Comparison of ENCODE assay signal across 14 cellular contexts in the genomic region with DNA sequence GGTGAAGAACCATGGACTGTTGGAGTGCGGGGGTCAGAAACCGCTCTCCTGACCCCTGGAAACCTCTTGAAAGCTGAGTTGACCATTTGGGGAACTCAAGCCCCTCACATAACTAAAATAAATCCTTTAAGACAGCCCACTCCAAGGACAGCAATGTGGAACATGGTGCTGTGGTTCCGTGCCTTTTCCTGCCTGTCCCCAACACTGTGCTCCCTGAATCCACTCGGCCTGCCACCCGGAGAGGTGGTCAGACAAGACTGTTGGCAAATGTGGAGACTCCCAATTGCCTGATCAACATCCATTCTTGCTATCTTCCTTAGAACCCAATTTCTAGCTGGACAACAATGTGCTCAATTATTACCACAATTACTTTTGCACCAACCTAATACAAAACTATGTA.
DNase-seq lines count a peak whose midpoint lies in the region; ATAC-seq and TF ChIP-seq lines count a peak whose summit lies in the region.
"Had no signal": no experiment of that assay in that cellular context is flagged by ENCODE, and none has a peak within 500 bp of the region (broad histone marks: within the 10 kb centered on the region; RNA-seq: fewer than 3 reads in every experiment).

No MANE protein-coding gene starts in this region.

- H3K4me2 ChIP-seq in osteoblast (ENCODE audit: insufficient read depth, low read length), result no peak overlapping the region

- H3K27ac Mint-ChIP-seq in CD14-positive monocyte (no peak overlapping the region), type B pancreatic cell (no peak overlapping the region)
- H3K27ac Mint-ChIP-seq: CD4-positive, alpha-beta memory T cell; HFFc6 had no signal

- H3K79me2 ChIP-seq in osteoblast (ENCODE audit: insufficient read depth, low read length), result no peaks in the 10 kb centered on the region

- H2AFZ ChIP-seq in osteoblast (ENCODE audit: low read length), result no peak overlapping the region

- H3K36me3 Mint-ChIP-seq in CD14-positive monocyte (no peaks in the 10 kb centered on the region), type B pancreatic cell (no peaks in the 10 kb centered on the region)
- H3K36me3 Mint-ChIP-seq: CD4-positive, alpha-beta memory T cell had no signal

- no peaks in the 10 kb centered on the region for H3K4me1 Mint-ChIP-seq in CD14-positive monocyte
- no peaks in the 10 kb centered on the region for H3K4me1 Mint-ChIP-seq in type B pancreatic cell (ENCODE audit: unreplicated experiment)

- H3K4me3 Mint-ChIP-seq in CD14-positive monocyte (no peak overlapping the region), type B pancreatic cell (no peak overlapping the region)
- H3K4me3 Mint-ChIP-seq: CD4-positive, alpha-beta memory T cell; HFFc6 had no signal

- DNase-seq in CD14-positive monocyte (ENCODE audit: low spot score) (peak; percentile 22), left lung (peak; percentile 4 to 10), osteoblast (ENCODE audit: insufficient read length, low spot score, missing footprints) (peak; percentile 37), type B pancreatic cell (ENCODE audit: extremely low spot score, unreplicated experiment) (no peak), cerebellum (ENCODE audit: low spot score) (no peak)
- no peak for DNase-seq in stimulated activated naive CD8-positive, alpha-beta T cell treated with anti-CD3 and anti-CD28 coated beads, Interleukin-15, Interleukin-2, amounts not matched to agents 100 U/mL and 50 U/mL, for 24 hours
- DNase-seq: Calu3; CD4-positive, alpha-beta memory T cell; COR-L47; DMS153; DND-41; GOT3; HFFc6 had no signal

- H3K9me3 Mint-ChIP-seq in CD14-positive monocyte, result peaks cover 0 to 10% (median 2%) of the 10 kb centered on the region in 7 donors
- H3K9me3 Mint-ChIP-seq in type B pancreatic cell, result no peaks in the 10 kb centered on the region
- H3K9me3 Mint-ChIP-seq: CD4-positive, alpha-beta memory T cell had no signal

- H3K27ac ChIP-seq in left lung (no peak overlapping the region), osteoblast (ENCODE audit: low read depth, low read length) (no peak overlapping the region)

- intact Hi-C loops in CD14-positive monocyte (cut with micrococcal nuclease) (no loop called here), left lung (cut with DNase I) (no loop called here)

- H3K9me3 ChIP-seq in left lung (no peaks in the 10 kb centered on the region), osteoblast (ENCODE audit: low read depth, low read length) (no peaks in the 10 kb centered on the region)
- H3K9me3 ChIP-seq: HAP-1 had no signal

- H3K36me3 ChIP-seq in left lung (no peaks in the 10 kb centered on the region), osteoblast (ENCODE audit: insufficient read depth, low read length) (no peaks in the 10 kb centered on the region)
- H3K36me3 ChIP-seq: HAP-1 had no signal

- ATAC-seq in left lung, result no peak
- no peak for ATAC-seq in stimulated activated naive CD8-positive, alpha-beta T cell treated with anti-CD3 and anti-CD28 coated beads, Interleukin-15, Interleukin-2, amounts not matched to agents 100 U/mL and 50 U/mL, for 24 hours

- TF ChIP-seq CTCF in CD14-positive monocyte (IDR thresholded peaks at IDR 0.05) (no peak), left lung (IDR thresholded peaks at IDR 0.05) (no peak), osteoblast (IDR thresholded peaks at IDR 0.05; ENCODE audit: extremely low read depth, low read depth, low read length) (no peak), type B pancreatic cell (conservative IDR thresholded peaks at IDR 0.05) (no peak)

- H3K27me3 ChIP-seq in left lung, result peaks cover 0 to 40% of the 10 kb centered on the region in 2 donors
- H3K27me3 ChIP-seq in osteoblast (ENCODE audit: insufficient read depth, low read length), result no peaks in the 10 kb centered on the region

- no peaks in the 10 kb centered on the region for H4K20me1 ChIP-seq in osteoblast (ENCODE audit: insufficient read depth, low read length)

- H3K4me1 ChIP-seq in left lung, result no peaks in the 10 kb centered on the region
- no peaks in the 10 kb centered on the region for H3K4me1 ChIP-seq in osteoblast (ENCODE audit: insufficient read depth, low read length)
- H3K4me1 ChIP-seq: HAP-1 had no signal

- H3K4me3 ChIP-seq in left lung (no peak overlapping the region), osteoblast (ENCODE audit: insufficient read depth, low read length) (no peak overlapping the region)
- H3K4me3 ChIP-seq: HAP-1 had no signal

- H3K27me3 Mint-ChIP-seq in CD14-positive monocyte (ENCODE audit: low read depth in 3 of 3) (peaks cover 0 to 5% (median 5%) of the 10 kb centered on the region in 3 donors), type B pancreatic cell (peaks cover 9% of the 10 kb centered on the region)

Comparison
In these comparisons a context has a peak if more than half of its experiments do, and no peak if none do; other contexts are left out.
1. DNase-seq: peak in CD14-positive monocyte (single experiment), left lung (2 of 2) and osteoblast (single experiment); none in type B pancreatic cell (single experiment), stimulated activated naive CD8-positive, alpha-beta T cell treated with anti-CD3 and anti-CD28 coated beads, Interleukin-15, Interleukin-2, amounts not matched to agents 100 U/mL and 50 U/mL, for 24 hours (single experiment) and cerebellum (single experiment).